In the genomic region with DNA sequence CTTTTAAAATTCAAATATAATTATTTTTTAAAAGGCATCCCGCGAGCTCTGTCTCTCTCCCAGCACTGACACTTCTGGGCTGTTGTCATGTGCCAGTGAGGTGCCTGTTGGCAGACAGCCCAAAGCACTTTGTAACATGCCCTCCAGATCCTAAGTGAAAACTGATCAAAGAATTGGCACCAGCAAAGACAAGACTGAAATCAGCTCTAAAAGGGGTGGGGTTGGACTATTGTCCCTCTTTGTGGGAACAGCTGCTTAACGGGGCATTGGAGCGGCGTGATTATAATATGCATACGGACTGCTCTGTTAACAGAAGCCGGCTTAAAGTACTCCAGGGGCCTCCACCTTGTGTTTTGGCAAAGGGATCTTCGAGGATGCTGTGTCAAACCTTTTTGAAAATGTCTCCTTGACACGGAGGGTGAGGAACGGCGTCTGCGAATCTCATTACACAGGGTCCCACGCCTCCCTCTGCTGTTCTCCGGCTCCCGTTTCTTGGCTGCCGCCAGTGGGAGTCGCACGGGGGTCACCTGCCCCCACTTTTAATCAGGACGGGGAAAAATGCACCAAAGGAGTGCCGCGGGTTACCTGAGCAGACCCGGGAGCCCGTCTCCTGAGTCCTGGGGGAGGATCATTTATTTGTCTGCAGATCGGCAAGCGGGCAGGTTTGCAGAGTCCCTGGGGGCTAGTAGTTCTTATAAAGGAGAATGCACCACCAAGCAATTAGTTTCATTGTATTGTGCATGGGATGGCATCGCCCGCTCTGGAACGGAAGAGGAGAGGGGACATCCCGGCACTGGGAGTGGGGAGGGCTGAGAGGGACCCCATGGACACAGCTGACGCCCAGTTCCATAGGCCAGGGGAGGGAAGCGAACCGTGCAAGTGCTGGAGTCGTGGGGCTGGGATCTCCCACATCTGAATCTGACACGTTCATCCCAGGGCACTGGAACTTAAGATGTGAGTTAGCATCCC, we compare ENCODE assay signal across 9 cellular contexts. TPM values are rescaled to one million over a fixed set of nuclear protein-coding genes. Genes with fewer than 3 reads are reported as not detected.
A peak's percentile ranks its signal among the peaks of the same experiment; 100 is the strongest.
DNase-seq lines count a peak whose midpoint lies in the region; ATAC-seq, FAIRE-seq and TF ChIP-seq lines count a peak whose summit lies in the region.
"Had no signal": no experiment of that assay in that cellular context is flagged by ENCODE, and none has a peak within 500 bp of the region (broad histone marks: within the 10 kb centered on the region; RNA-seq: fewer than 3 reads in every experiment).

No MANE protein-coding gene starts in this region.

- no peak overlapping the region for H2BK5ac ChIP-seq in IMR-90 (ENCODE audit: low read depth, low read length, poor library complexity, severe bottlenecking)

- H3K27me3 ChIP-seq in IMR-90 (ENCODE audit: control insufficient read depth, insufficient read depth, low read length) (peaks cover 73% of the 10 kb centered on the region), PC-3 (ENCODE audit: low read length) (no peaks in the 10 kb centered on the region), heart right ventricle (peaks cover 0 to 43% (median 33%) of the 10 kb centered on the region in 7 donors), skeletal muscle satellite cell (ENCODE audit: control insufficient read depth, insufficient read depth, low read length) (peaks cover 62% of the 10 kb centered on the region)

- no peak overlapping the region for H3K4me3 ChIP-seq in IMR-90 (ENCODE audit: insufficient read depth, low read depth, low read length)
- H3K4me3 ChIP-seq in PC-3 (ENCODE audit: low read length), result peak overlapping the region; percentile 46
- peak overlapping the region in 9 of 10 donors; percentile 13 to 51 (median 34) for H3K4me3 ChIP-seq in heart right ventricle
- peak overlapping the region; percentile 39 for H3K4me3 ChIP-seq in skeletal muscle satellite cell (ENCODE audit: low read length)

- H4K5ac ChIP-seq in IMR-90 (ENCODE audit: low read depth, low read length), result no peak overlapping the region

- peaks cover 4% of the 10 kb centered on the region; the same call in 1 of the 2 replicates for H3K9me1 ChIP-seq in IMR-90 (ENCODE audit: insufficient read depth, low read length)

- CTCF ChIA-PET in IMR-90 (lab: Yijun Ruan, JAX) (interaction anchor here (0.6 kb wide), 1 partner anchor 62 kb away, joined by 6 read pairs; no protein-coding TSS in a partner anchor), PC-3 (lab: Charles Lee) (no interaction called here)

- H4K8ac ChIP-seq in IMR-90 (ENCODE audit: low read depth in 2 of 2, low read length in 2 of 2), result no peak overlapping the region

- H3K9me2 ChIP-seq in PC-3 (replicated peaks; ENCODE audit: low read length), result no peaks in the 10 kb centered on the region

- H3K4me1 ChIP-seq in IMR-90 (ENCODE audit: control insufficient read depth, insufficient read depth, low read length) (no peaks in the 10 kb centered on the region; the same call in 1 of the 2 replicates), PC-3 (ENCODE audit: insufficient read depth, low read length) (peaks cover 14% of the 10 kb centered on the region), heart right ventricle (peaks cover 5 to 40% (median 28%) of the 10 kb centered on the region in 9 donors), skeletal muscle satellite cell (ENCODE audit: control insufficient read depth, insufficient read depth, low read length) (peaks cover 5% of the 10 kb centered on the region)

- H3K56ac ChIP-seq in IMR-90 (ENCODE audit: extremely low read depth, insufficient read depth, low read length), result no peak overlapping the region

- no peaks in the 10 kb centered on the region for H3K79me1 ChIP-seq in IMR-90 (ENCODE audit: low read depth in 1 of 2, low read length in 2 of 2)

- in situ Hi-C loops in IMR-90 (cut with MboI; ENCODE audit: low sequenced_read_pairs), result loop anchor here (10.0 kb wide), 1 partner anchor 699 kb away; no protein-coding TSS in a partner anchor

- POLR2A ChIA-PET in IMR-90 (lab: Charles Lee; ENCODE audit: unreplicated experiment), result no interaction called here
- POLR2A ChIA-PET in PC-3 (lab: Charles Lee; ENCODE audit: unreplicated experiment), result interaction anchor here (0.6 kb wide), 1 partner anchor 37 kb away, joined by 6 read pairs; no protein-coding TSS in a partner anchor

- H2AK9ac ChIP-seq in IMR-90 (replicated peaks; ENCODE audit: low read depth, low read length, poor library complexity), result no peak overlapping the region

- no peaks in the 10 kb centered on the region for H3F3A ChIP-seq in PC-3 (ENCODE audit: low read length, unreplicated experiment)

- 13% methylated on average over 17 of the region's 34 CpGs; no CpG with 5 or more reads in 1 of the 2 experiments for WGBS in IMR-90 (ENCODE audit: extremely low coverage in 2 of 2, insufficient read length in 1 of 2), 2 experiments
- WGBS in heart right ventricle, 2 donors, result 10 to 16% methylated on average over 34 of the region's 34 CpGs

- no peak overlapping the region; the same call in 1 of the 2 replicates for H3K23ac ChIP-seq in IMR-90 (ENCODE audit: low read depth, low read length)

- H4K91ac ChIP-seq in IMR-90 (ENCODE audit: insufficient read depth, low read depth, low read length), result no peak overlapping the region

- H3K27ac ChIP-seq in IMR-90 (ENCODE audit: insufficient read depth, low read length) (no peak overlapping the region), PC-3 (ENCODE audit: low read length) (no peak overlapping the region), heart right ventricle (peak overlapping the region in 6 of 10 donors; percentile 9 to 56 (median 28))
- H3K27ac ChIP-seq: KMS-11 had no signal

- no peak overlapping the region for H2BK15ac ChIP-seq in IMR-90 (ENCODE audit: low read depth, low read length)

- no peak for TF ChIP-seq RAD21 in IMR-90 (IDR thresholded peaks at IDR 0.05; ENCODE audit: low read length)

- H2AFZ ChIP-seq in IMR-90 (replicated peaks; ENCODE audit: low read length, poor library complexity) (peak overlapping the region; percentile 26), PC-3 (ENCODE audit: low read length) (peak overlapping the region; percentile 62)

- TF ChIP-seq CTCF in IMR-90 (conservative IDR thresholded peaks at IDR 0.05; ENCODE audit: low read depth, low read length), result no peak
- TF ChIP-seq CTCF in PC-3 (conservative IDR thresholded peaks at IDR 0.05; ENCODE audit: low read depth, low read length), result no peak
- no peak for TF ChIP-seq CTCF in heart right ventricle (IDR thresholded peaks at IDR 0.05)
- no peak for TF ChIP-seq CTCF in D721Med (IDR thresholded peaks at IDR 0.05; ENCODE audit: insufficient read depth, missing control alignments)

- no peak overlapping the region for H3K18ac ChIP-seq in IMR-90 (ENCODE audit: low read depth, low read length)

- DNase-seq in IMR-90, result no peak
- DNase-seq in PC-3, result no peak
- no peak for DNase-seq in heart right ventricle
- DNase-seq in posterior vena cava (ENCODE audit: low spot score), result no peak
- DNase-seq in D721Med (ENCODE audit: insufficient read length, low spot score), result no peak

- H3K36me3 ChIP-seq in IMR-90 (ENCODE audit: control insufficient read depth, insufficient read depth, low read length), result no peaks in the 10 kb centered on the region
- no peaks in the 10 kb centered on the region for H3K36me3 ChIP-seq in PC-3 (ENCODE audit: low read depth, low read length)
- no peaks in the 10 kb centered on the region for H3K36me3 ChIP-seq in heart right ventricle
- no peaks in the 10 kb centered on the region for H3K36me3 ChIP-seq in skeletal muscle satellite cell (ENCODE audit: insufficient read depth, low read length)

- H3K79me2 ChIP-seq in PC-3 (ENCODE audit: low read length), result no peaks in the 10 kb centered on the region

- H3K14ac ChIP-seq in IMR-90 (replicated peaks; ENCODE audit: low read depth, low read length), result no peak overlapping the region

- H3K9me3 ChIP-seq in IMR-90 (ENCODE audit: control insufficient read depth, insufficient read depth, low read length), result no peaks in the 10 kb centered on the region; the same call in 1 of the 2 replicates
- H3K9me3 ChIP-seq in PC-3 (ENCODE audit: low read length), result no peaks in the 10 kb centered on the region
- H3K9me3 ChIP-seq in heart right ventricle, result no peaks in the 10 kb centered on the region
- no peaks in the 10 kb centered on the region for H3K9me3 ChIP-seq in skeletal muscle satellite cell (replicated peaks; ENCODE audit: low read length)

- no peak overlapping the region for H2BK20ac ChIP-seq in IMR-90 (ENCODE audit: low read depth, low read length)

- H3K9ac ChIP-seq in IMR-90 (ENCODE audit: low read depth, low read length), result no peak overlapping the region
- no peak overlapping the region for H3K9ac ChIP-seq in PC-3 (ENCODE audit: low read length)
- no peak overlapping the region for H3K9ac ChIP-seq in skeletal muscle satellite cell (ENCODE audit: low read depth, low read length)
- H3K9ac ChIP-seq: KMS-11 had no signal

- no peak overlapping the region for H2AK5ac ChIP-seq in IMR-90 (ENCODE audit: low read depth, low read length)

- no TSS peak for BruUV-seq in IMR-90 (replicated peaks; lab: Mats Ljungman, UMichigan)
- no TSS peak for BruUV-seq in PC-3 (replicated peaks; lab: Mats Ljungman, UMichigan)

- H4K20me1 ChIP-seq in IMR-90 (ENCODE audit: insufficient read depth, low read length) (no peaks in the 10 kb centered on the region), PC-3 (ENCODE audit: low read length) (no peaks in the 10 kb centered on the region)

- H3K4me2 ChIP-seq in IMR-90 (ENCODE audit: low read depth, low read length), result peak overlapping the region; percentile 27
- peak overlapping the region; percentile 66 for H3K4me2 ChIP-seq in PC-3 (ENCODE audit: low read length)
- H3K4me2 ChIP-seq in skeletal muscle satellite cell (ENCODE audit: low read length), result peak overlapping the region; percentile 74
- H3K4me2 ChIP-seq: KMS-11 had no signal

- no peak for FAIRE-seq in D721Med (lab: Jason Lieb, UNC)

- no peak overlapping the region for H2BK120ac ChIP-seq in IMR-90 (ENCODE audit: low read depth, low read length)

- no peak for TF ChIP-seq POLR2A in IMR-90 (IDR thresholded peaks at IDR 0.05; ENCODE audit: low read depth, low read length)

- ATAC-seq in IMR-90 (ENCODE audit: low read depth) (no peak), PC-3 (peak; percentile 12; the same call in 1 of the 2 replicates), heart right ventricle (peak in 6 of 8 donors; percentile 19 to 36 (median 24)), HG03460 (IDR thresholded peaks at IDR 0.05; ENCODE audit: unreplicated experiment) (no peak), GM18519 (IDR thresholded peaks at IDR 0.05; ENCODE audit: low FRiP score, unreplicated experiment) (no peak)

- intact Hi-C loops in IMR-90 (cut with micrococcal nuclease), result loop anchor here (5.0 kb wide), 1 partner anchor 416 kb away; a partner anchor contains a TSS
- intact Hi-C loops in PC-3 (cut with micrococcal nuclease), result loop anchor here (10.0 kb wide), 2 partner anchors 89 to 169 kb away; no protein-coding TSS in a partner anchor
- intact Hi-C loops in heart right ventricle (cut with DNase I), result loop anchor here in 4 of 10 donors (5.0 to 10.0 kb wide), 7 partner anchors 79 to 679 kb away; a partner anchor contains a TSS
- intact Hi-C loops in posterior vena cava (cut with DNase I), result no loop called here

- H3K4ac ChIP-seq in IMR-90 (ENCODE audit: low read depth, low read length), result no peak overlapping the region

- dilution Hi-C loops in IMR-90 (cut with HindIII; ENCODE audit: low sequenced_read_pairs, unreplicated experiment), result no loop called here

RNA-seq across cellular contexts. Expression of a gene that starts 44.3 kb away (rescaled TPM):
- 14.0 and 16.4 TPM in 2 replicates for total RNA-seq in IMR-90 (2012; rRNA removed)
- polyA plus RNA-seq in IMR-90 (2012; rRNA removed), result 12.4 and 16.7 TPM in 2 replicates
- polyA plus RNA-seq in IMR-90 (2012; cell fraction: cytosol; rRNA removed), result 9.0 and 9.6 TPM in 2 replicates
- 5.1 and 6.5 TPM in 2 replicates for polyA plus RNA-seq in IMR-90 (2012; cell fraction: nucleus; rRNA removed; ENCODE audit: low replicate concordance)
- total RNA-seq in PC-3 (2014; rRNA removed), result 33.4 and 45.2 TPM in 2 replicates
- total RNA-seq in heart right ventricle, result 10 to 100 TPM in 6 of 10 donors, 1 to 10 TPM in 4; 6.2 to 19.5 (median 10.5) TPM
- 10 to 100 TPM in 1 of 2 donors, 1 to 10 TPM in 1; 8.1 to 13.1 TPM for polyA plus RNA-seq in heart right ventricle
- total RNA-seq in skeletal muscle satellite cell (2012; rRNA removed), result 26.4 and 27.6 TPM in 2 replicates
- 10 to 100 TPM; 13.9 to 18.1 TPM for total RNA-seq in posterior vena cava

RNA-seq across cellular contexts. Expression of a gene that starts 44.6 kb away (rescaled TPM):
- total RNA-seq in IMR-90 (2012; rRNA removed) (1.7 and 2.3 TPM in 2 replicates), PC-3 (2014; rRNA removed) (12.6 and 15.8 TPM in 2 replicates), heart right ventricle (1 to 10 TPM in 7 of 10 donors, under 1 TPM in 3; 0.53 to 2.2 (median 1.6) TPM), posterior vena cava (1 to 10 TPM; 1.2 to 2.2 TPM)
- polyA plus RNA-seq in IMR-90 (2012; rRNA removed) (1.5 and 1.6 TPM in 2 replicates), heart right ventricle (1 to 10 TPM in 1 of 2 donors, under 1 TPM in 1; 0.46 to 2.0 TPM)
- polyA plus RNA-seq in IMR-90 (2012; cell fraction: cytosol; rRNA removed), result 0.75 and 0.86 TPM in 2 replicates
- polyA plus RNA-seq in IMR-90 (2012; cell fraction: nucleus; rRNA removed; ENCODE audit: low replicate concordance), result 1.3 and 1.4 TPM in 2 replicates
- total RNA-seq in skeletal muscle satellite cell (2012; rRNA removed), result 1.7 and 2.3 TPM in 2 replicates

Comparison
In these comparisons a context has a peak if more than half of its experiments do, and no peak if none do; other contexts are left out.
1. ATAC-seq: peak in PC-3 (single experiment) and heart right ventricle (6 of 8); none in IMR-90 (single experiment), HG03460 (single experiment) and GM18519 (single experiment).
2. H3K27ac ChIP-seq: peak in heart right ventricle (6 of 10); none in IMR-90 (single experiment) and PC-3 (single experiment).
3. intact Hi-C loops: an anchor here in IMR-90 (5.0 kb wide) and PC-3 (10.0 kb wide); none called in posterior vena cava.
4. Peak in every context shown above with its lines, with median percentiles within 50 percentile points of each other: H3K4me2 ChIP-seq.